1 cellular context compared by ENCODE assay signal in the genomic region with DNA sequence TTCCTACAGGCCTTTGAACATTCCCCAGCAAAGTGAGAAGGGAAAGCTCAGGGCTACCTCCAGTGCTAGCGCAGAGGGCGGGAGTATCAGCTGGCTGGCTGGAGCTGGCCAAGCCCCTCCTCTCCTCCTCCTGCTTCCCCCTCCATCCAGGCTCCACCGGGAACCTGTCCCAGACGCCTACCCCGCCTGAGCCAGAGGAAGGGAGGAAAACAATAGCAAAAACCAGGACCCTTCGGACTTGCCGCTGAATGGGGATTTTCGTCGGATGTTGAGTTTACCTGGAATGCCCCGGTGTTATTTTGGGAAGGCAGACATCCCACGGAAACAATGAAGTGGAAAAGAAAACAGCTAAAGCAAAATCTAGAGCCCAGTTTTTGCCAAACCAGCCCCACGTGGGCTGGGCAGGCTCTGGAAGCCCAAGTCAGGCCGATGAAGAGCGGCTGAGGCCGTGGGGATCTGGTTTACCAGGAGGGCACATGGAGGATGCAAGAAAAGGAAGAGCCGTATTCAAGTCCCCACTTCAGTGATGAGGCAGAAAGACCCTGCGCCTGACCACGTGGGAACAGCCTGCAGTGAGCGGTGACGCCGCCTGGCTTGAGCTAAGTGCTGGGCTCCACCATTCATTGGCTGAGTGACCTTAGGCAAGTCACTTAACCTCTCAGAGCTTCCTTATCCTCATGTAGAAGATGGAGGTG.
TF ChIP-seq lines count a peak whose summit lies in the region.

No MANE protein-coding gene starts in this region.

TF ChIP-seq in HepG2, 621 proteins besides CTCF, POLR2A, EP300 and RAD21 (continued from another document):
- TF ChIP-seq, protein P1, sequence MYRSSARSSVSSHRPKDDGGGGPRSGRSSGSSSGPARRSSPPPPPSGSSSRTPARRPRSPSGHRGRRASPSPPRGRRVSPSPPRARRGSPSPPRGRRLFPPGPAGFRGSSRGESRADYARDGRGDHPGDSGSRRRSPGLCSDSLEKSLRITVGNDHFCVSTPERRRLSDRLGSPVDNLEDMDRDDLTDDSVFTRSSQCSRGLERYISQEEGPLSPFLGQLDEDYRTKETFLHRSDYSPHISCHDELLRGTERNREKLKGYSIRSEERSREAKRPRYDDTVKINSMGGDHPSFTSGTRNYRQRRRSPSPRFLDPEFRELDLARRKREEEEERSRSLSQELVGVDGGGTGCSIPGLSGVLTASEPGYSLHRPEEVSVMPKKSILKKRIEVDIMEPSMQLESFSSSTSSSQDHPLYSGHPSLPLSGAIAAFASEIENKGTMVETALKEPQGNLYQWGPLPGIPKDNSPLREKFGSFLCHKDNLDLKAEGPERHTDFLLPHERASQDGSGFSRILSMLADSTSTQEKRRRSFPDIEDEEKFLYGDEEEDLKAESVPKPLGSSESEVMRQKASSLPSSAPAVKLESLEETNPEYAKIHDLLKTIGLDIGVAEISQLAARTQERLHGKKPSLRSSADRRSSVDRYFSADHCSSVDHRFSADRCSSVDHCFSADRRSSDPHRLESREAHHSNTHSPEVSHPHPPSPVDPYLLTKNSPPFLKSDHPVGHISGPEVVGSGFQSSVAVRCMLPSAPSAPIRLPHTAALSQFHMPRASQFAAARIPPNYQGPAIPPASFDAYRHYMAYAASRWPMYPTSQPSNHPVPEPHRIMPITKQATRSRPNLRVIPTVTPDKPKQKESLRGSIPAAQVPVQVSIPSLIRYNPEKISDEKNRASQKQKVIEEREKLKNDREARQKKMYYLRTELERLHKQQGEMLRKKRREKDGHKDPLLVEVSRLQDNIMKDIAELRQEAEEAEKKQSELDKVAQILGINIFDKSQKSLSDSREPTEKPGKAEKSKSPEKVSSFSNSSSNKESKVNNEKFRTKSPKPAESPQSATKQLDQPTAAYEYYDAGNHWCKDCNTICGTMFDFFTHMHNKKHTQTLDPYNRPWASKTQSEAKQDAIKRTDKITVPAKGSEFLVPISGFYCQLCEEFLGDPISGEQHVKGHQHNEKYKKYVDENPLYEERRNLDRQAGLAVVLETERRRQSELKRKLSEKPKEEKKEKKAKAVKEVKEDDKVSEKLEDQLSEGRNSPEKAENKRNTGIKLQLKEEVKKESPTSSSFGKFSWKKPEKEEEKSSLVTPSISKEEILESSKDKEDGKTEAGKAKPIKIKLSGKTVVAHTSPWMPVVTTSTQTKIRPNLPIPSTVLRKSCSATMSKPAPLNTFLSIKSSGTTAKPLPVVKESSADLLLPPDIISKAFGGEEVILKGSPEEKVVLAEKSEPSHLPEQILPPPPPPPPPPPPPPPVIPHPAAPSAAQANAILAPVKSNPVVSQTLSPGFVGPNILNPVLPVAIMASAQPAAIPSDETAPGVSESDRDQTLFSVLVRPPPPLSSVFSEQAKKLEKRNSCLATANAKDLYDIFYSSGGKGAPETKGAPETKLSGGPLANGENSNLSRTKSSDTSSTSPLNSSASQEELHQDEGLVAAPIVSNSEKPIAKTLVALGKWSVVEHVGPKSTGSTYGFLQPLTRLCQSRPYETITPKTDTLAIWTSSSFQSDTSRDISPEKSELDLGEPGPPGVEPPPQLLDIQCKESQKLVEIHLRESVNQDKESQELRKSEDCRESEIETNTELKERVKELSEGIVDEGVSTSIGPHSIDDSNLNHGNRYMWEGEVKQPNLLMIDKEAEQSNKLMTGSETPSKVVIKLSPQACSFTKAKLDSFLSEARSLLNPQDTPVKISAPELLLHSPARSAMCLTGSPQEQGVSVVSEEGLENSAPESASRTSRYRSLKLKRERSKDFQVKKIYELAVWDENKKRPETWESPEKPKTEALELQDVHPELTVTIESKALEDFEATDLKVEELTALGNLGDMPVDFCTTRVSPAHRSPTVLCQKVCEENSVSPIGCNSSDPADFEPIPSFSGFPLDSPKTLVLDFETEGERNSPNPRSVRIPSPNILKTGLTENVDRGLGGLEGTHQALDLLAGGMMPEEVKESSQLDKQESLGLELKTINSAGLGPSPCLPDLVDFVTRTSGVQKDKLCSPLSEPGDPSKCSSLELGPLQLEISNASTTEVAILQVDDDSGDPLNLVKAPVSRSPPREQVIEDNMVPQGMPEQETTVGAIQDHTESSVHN (CRISPR knock-in tag; IDR thresholded peaks at IDR 0.05) = no peak
- TF ChIP-seq RXRB (CRISPR knock-in tag; IDR thresholded peaks at IDR 0.05; ENCODE audit: borderline replicate concordance) (no peak), TP53 (CRISPR knock-in tag; conservative IDR thresholded peaks at IDR 0.05) (no peak), ZNF557 (CRISPR knock-in tag; IDR thresholded peaks at IDR 0.05) (no peak), PITX1 (CRISPR knock-in tag; IDR thresholded peaks at IDR 0.05) (no peak), ZNF382 (CRISPR knock-in tag; IDR thresholded peaks at IDR 0.05; ENCODE audit: borderline replicate concordance) (no peak)
